Comparison of ENCODE assay signal across 8 cellular contexts in the genomic region with DNA sequence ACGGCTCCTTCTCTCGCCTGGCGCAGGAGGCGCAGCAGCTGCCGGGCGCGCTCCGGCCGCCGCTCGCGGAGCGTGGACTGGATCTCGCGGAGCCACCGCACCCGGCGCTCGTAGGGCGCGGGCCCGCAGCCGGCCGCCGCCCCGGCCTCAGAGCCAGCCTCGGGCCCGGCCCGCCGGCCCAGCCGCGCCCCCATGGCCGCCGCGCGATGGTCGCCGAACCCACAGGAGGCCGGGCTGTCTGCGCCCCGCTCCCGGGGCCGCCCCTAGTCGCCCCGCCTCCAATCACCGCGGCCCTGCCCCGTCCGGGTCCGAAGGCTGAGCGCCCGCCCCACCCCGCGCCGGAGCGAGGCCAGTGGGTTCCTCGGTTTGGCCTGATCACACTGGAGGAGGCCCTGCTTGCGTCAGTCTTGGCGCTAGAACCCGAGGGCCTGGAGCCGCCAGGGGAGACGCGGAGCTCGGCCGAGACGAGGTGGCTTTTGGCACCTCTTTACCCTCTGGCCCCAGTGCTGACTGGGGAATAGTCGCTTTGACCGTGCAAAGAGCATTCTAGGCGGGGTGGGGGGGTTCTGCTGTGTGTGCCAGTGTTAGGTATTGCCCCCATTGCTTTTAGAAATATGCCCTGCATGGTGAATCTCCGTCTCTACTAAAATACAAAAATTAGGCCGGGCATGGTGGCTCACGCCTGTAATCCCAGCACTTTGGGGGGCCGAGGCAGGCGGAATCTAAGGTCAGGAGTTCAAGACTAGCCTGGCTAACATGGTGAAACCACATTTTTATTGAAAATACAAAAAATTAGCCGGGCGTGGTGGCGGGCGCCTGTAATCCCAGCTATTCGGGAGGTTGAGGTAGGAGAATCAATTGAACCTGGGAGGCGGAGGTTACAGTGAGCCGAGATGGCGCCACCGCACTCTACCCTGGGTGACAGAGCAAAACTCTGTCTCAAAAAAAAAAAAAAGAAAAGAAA. TPM values are rescaled to one million over a fixed set of nuclear protein-coding genes. Genes with fewer than 3 reads are reported as not detected.
DNase-seq lines count a peak whose midpoint lies in the region; ATAC-seq and TF ChIP-seq lines count a peak whose summit lies in the region.

Gene LRRC75B, minus strand, starts transcription at position 228 of the 964 bp plus-strand sequence. Its CDS starts 34 bp downstream, at position 194.

- H3K4me3 ChIP-seq in WI38 (ENCODE audit: low read depth, low read length): peak within 1 kb of the TSS; percentile 65

- no peak for TF ChIP-seq CTCF in WI38 (IDR thresholded peaks at IDR 0.05; ENCODE audit: low read depth, low read length)
- no peak for TF ChIP-seq CTCF in mesothelial cell of epicardium (IDR thresholded peaks at IDR 0.05; ENCODE audit: unreplicated experiment)

- peaks cover 17% of the 10 kb centered on the region for H3K4me1 Mint-ChIP-seq in mesothelial cell of epicardium
- peaks cover 13% of the 10 kb centered on the region for H3K4me1 Mint-ChIP-seq in stimulated activated naive CD8-positive, alpha-beta T cell treated with anti-CD3 and anti-CD28 coated beads, Interleukin-15, amount 100 ng/mL, for 72 hours

- H3K36me3 Mint-ChIP-seq in mesothelial cell of epicardium: peaks cover 2% of the 10 kb centered on the region

- DNase-seq in NCI-H2029 (lab: John Stamatoyannopoulos, UW) (peak; percentile 27), NCI-H2029 treated with DMSO at 0.1 percent for 48 hours (lab: John Stamatoyannopoulos, UW) (no peak), H4 (ENCODE audit: low spot score) (peak; percentile 62), NCI-H1092 (lab: John Stamatoyannopoulos, UW) (peak; percentile 60), mesothelial cell of epicardium (ENCODE audit: low spot score in 2 of 2, unreplicated experiment in 2 of 2) (peak; percentile 63 to 82)
- DNase-seq in stimulated activated naive CD8-positive, alpha-beta T cell treated with anti-CD3 and anti-CD28 coated beads, Interleukin-15, amount 100 ng/mL, for 72 hours: peak; percentile 29 to 52

- H3K27me3 Mint-ChIP-seq in mesothelial cell of epicardium (ENCODE audit: low read depth): no peaks in the 10 kb centered on the region
- peaks cover 32% of the 10 kb centered on the region for H3K27me3 Mint-ChIP-seq in stimulated activated naive CD8-positive, alpha-beta T cell treated with anti-CD3 and anti-CD28 coated beads, Interleukin-15, amount 100 ng/mL, for 72 hours

- H3K4me3 Mint-ChIP-seq in mesothelial cell of epicardium: peak within 1 kb of the TSS; percentile 89
- peak within 1 kb of the TSS; percentile 82 to 84 for H3K4me3 Mint-ChIP-seq in stimulated activated naive CD8-positive, alpha-beta T cell treated with anti-CD3 and anti-CD28 coated beads, Interleukin-15, amount 100 ng/mL, for 72 hours

- H3K27ac Mint-ChIP-seq in mesothelial cell of epicardium: peak within 1 kb of the TSS; percentile 88
- H3K27ac Mint-ChIP-seq in stimulated activated naive CD8-positive, alpha-beta T cell treated with anti-CD3 and anti-CD28 coated beads, Interleukin-15, amount 100 ng/mL, for 72 hours: peak within 1 kb of the TSS; percentile 88 to 91

- H3K9me3 Mint-ChIP-seq in mesothelial cell of epicardium: no peaks in the 10 kb centered on the region
- no peaks in the 10 kb centered on the region for H3K9me3 Mint-ChIP-seq in stimulated activated naive CD8-positive, alpha-beta T cell treated with anti-CD3 and anti-CD28 coated beads, Interleukin-15, amount 100 ng/mL, for 72 hours

- ATAC-seq in esophagus mucosa: peak; percentile 73
- peak; percentile 81 for ATAC-seq in stimulated activated naive CD8-positive, alpha-beta T cell treated with anti-CD3 and anti-CD28 coated beads, Interleukin-15, amount 100 ng/mL, for 72 hours

RNA-seq across cellular contexts. Expression of gene LRRC75B, which starts in this region (rescaled TPM):
- total RNA-seq in H4 (2014; rRNA removed; shearing (Covaris generic)): 0.66 and 2.1 TPM in 2 replicates
- total RNA-seq in esophagus mucosa (5.0 TPM), mesothelial cell of epicardium (28.7 to 32.5 TPM (median 30.8 TPM) in 3 replicates)
